1 cellular context compared by ENCODE assay signal in the genomic region with DNA sequence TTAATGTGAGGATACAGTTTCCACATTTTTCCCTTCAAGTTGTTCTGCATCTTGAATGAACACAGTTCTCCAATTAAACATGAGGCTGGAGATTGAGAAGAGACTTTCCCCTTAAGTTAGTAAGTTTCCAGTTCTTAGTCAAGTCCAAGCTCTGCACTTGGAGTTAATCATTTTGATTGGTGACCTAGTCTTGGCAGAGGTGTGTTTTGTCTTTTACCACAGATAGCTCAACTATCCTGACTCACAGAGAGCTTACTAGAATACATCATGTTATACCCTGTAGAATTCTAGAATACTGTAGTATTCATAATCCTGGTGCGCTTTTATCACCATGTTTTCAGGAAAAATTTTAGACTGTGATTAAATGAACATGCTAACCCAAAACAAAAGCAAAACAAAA.
TF ChIP-seq lines count a peak whose summit lies in the region.

No MANE protein-coding gene starts in this region.

TF ChIP-seq in HepG2, 621 proteins besides CTCF, POLR2A, EP300 and RAD21:
- TF ChIP-seq, protein P1, sequence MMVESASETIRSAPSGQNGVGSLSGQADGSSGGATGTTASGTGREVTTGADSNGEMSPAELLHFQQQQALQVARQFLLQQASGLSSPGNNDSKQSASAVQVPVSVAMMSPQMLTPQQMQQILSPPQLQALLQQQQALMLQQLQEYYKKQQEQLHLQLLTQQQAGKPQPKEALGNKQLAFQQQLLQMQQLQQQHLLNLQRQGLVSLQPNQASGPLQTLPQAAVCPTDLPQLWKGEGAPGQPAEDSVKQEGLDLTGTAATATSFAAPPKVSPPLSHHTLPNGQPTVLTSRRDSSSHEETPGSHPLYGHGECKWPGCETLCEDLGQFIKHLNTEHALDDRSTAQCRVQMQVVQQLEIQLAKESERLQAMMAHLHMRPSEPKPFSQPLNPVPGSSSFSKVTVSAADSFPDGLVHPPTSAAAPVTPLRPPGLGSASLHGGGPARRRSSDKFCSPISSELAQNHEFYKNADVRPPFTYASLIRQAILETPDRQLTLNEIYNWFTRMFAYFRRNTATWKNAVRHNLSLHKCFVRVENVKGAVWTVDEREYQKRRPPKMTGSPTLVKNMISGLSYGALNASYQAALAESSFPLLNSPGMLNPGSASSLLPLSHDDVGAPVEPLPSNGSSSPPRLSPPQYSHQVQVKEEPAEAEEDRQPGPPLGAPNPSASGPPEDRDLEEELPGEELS (CRISPR knock-in tag; IDR thresholded peaks at IDR 0.05) = no peak
- TF ChIP-seq ZEB1 (IDR thresholded peaks at IDR 0.05; ENCODE audit: insufficient replicate concordance, low read depth) (no peak), AHR (CRISPR knock-in tag; IDR thresholded peaks at IDR 0.05) (no peak), HOXA5 (CRISPR knock-in tag; IDR thresholded peaks at IDR 0.05) (no peak), ZNF724P (CRISPR knock-in tag; IDR thresholded peaks at IDR 0.05; ENCODE audit: borderline replicate concordance) (no peak), TBP (CRISPR knock-in tag; IDR thresholded peaks at IDR 0.05) (no peak), GFI1 (CRISPR knock-in tag; IDR thresholded peaks at IDR 0.05; ENCODE audit: borderline replicate concordance) (no peak), HNRNPUL1 (IDR thresholded peaks at IDR 0.05; ENCODE audit: low read depth, low read length) (no peak), REL (CRISPR knock-in tag; conservative IDR thresholded peaks at IDR 0.05) (no peak), ZNF776 (CRISPR knock-in tag; IDR thresholded peaks at IDR 0.05) (no peak)
- TF ChIP-seq, protein P2, sequence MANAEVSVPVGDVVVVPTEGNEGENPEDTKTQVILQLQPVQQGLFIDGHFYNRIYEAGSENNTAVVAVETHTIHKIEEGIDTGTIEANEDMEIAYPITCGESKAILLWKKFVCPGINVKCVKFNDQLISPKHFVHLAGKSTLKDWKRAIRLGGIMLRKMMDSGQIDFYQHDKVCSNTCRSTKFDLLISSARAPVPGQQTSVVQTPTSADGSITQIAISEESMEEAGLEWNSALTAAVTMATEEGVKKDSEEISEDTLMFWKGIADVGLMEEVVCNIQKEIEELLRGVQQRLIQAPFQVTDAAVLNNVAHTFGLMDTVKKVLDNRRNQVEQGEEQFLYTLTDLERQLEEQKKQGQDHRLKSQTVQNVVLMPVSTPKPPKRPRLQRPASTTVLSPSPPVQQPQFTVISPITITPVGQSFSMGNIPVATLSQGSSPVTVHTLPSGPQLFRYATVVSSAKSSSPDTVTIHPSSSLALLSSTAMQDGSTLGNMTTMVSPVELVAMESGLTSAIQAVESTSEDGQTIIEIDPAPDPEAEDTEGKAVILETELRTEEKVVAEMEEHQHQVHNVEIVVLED (CRISPR knock-in tag; IDR thresholded peaks at IDR 0.05; ENCODE audit: borderline replicate concordance) = no peak
- TF ChIP-seq, protein P3, sequence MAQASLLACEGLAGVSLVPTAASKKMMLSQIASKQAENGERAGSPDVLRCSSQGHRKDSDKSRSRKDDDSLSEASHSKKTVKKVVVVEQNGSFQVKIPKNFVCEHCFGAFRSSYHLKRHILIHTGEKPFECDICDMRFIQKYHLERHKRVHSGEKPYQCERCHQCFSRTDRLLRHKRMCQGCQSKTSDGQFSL (CRISPR knock-in tag; IDR thresholded peaks at IDR 0.05) = no peak
- TF ChIP-seq, protein P4, sequence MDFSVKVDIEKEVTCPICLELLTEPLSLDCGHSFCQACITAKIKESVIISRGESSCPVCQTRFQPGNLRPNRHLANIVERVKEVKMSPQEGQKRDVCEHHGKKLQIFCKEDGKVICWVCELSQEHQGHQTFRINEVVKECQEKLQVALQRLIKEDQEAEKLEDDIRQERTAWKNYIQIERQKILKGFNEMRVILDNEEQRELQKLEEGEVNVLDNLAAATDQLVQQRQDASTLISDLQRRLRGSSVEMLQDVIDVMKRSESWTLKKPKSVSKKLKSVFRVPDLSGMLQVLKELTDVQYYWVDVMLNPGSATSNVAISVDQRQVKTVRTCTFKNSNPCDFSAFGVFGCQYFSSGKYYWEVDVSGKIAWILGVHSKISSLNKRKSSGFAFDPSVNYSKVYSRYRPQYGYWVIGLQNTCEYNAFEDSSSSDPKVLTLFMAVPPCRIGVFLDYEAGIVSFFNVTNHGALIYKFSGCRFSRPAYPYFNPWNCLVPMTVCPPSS (IDR thresholded peaks at IDR 0.05) = no peak
- TF ChIP-seq, protein P5, sequence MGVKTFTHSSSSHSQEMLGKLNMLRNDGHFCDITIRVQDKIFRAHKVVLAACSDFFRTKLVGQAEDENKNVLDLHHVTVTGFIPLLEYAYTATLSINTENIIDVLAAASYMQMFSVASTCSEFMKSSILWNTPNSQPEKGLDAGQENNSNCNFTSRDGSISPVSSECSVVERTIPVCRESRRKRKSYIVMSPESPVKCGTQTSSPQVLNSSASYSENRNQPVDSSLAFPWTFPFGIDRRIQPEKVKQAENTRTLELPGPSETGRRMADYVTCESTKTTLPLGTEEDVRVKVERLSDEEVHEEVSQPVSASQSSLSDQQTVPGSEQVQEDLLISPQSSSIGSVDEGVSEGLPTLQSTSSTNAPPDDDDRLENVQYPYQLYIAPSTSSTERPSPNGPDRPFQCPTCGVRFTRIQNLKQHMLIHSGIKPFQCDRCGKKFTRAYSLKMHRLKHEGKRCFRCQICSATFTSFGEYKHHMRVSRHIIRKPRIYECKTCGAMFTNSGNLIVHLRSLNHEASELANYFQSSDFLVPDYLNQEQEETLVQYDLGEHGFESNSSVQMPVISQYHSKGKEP (CRISPR knock-in tag; IDR thresholded peaks at IDR 0.05) = no peak
- TF ChIP-seq, protein P6, sequence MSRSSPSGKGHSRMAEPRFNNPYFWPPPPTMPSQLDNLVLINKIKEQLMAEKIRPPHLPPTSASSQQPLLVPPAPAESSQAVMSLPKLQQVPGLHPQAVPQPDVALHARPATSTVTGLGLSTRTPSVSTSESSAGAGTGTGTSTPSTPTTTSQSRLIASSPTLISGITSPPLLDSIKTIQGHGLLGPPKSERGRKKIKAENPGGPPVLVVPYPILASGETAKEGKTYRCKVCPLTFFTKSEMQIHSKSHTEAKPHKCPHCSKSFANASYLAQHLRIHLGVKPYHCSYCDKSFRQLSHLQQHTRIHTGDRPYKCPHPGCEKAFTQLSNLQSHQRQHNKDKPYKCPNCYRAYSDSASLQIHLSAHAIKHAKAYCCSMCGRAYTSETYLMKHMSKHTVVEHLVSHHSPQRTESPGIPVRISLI (CRISPR knock-in tag; IDR thresholded peaks at IDR 0.05; ENCODE audit: borderline replicate concordance) = no peak
- TF ChIP-seq, protein P7, sequence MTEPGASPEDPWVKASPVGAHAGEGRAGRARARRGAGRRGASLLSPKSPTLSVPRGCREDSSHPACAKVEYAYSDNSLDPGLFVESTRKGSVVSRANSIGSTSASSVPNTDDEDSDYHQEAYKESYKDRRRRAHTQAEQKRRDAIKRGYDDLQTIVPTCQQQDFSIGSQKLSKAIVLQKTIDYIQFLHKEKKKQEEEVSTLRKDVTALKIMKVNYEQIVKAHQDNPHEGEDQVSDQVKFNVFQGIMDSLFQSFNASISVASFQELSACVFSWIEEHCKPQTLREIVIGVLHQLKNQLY (CRISPR knock-in tag; IDR thresholded peaks at IDR 0.05) = no peak
- TF ChIP-seq, protein P8, sequence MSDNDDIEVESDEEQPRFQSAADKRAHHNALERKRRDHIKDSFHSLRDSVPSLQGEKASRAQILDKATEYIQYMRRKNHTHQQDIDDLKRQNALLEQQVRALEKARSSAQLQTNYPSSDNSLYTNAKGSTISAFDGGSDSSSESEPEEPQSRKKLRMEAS (IDR thresholded peaks at IDR 0.05) = no peak
